In the genomic region with DNA sequence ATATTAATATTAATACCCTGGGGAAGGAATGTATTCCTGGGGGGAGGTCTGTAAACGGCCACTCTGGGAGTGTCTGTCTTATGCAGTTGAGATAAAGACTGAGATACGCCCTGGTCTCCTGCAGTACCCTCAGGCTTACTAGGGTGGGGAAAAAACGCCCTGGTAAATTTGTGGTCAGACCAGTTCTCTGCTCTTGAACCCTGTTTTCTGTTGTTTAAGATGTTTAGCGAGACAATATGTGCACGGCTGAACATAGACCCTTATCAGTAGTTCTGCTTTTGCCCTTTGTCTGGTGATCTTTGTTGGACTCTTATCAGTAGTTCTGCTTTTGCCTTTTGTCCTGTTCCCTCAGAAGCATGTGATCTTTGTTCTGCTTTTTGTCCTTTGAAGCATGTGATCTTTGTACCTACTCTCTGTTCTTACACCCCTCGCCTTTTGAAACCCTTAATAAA, we compare ENCODE assay signal across 13 cellular contexts. TPM values are rescaled to one million over a fixed set of nuclear protein-coding genes. Genes with fewer than 3 reads are reported as not detected.
"Had no signal": no experiment of that assay in that cellular context is flagged by ENCODE, and none has a peak within 500 bp of the region (broad histone marks: within the 10 kb centered on the region; RNA-seq: fewer than 3 reads in every experiment).

No MANE protein-coding gene starts in this region.

RNA-seq across cellular contexts. Expression of gene MAK, which starts 15.5 kb away (rescaled TPM):
- total RNA-seq: LHCN-M2, RPMI7951 had no signal

RNA-seq across cellular contexts. Expression of gene GCM2, which starts 28.0 kb away (rescaled TPM):
- total RNA-seq: activated CD4-positive, alpha-beta T cell treated with anti-CD3 and anti-CD28 coated beads, Interleukin-2, amount 10 ng/mL, durations not matched to agents 24 days and 14 days; activated CD8-positive, alpha-beta memory T cell treated with anti-CD3 and anti-CD28 coated beads for 36 hours; activated CD8-positive, alpha-beta T cell treated with anti-CD3 and anti-CD28 coated beads for 36 hours; activated naive CD8-positive, alpha-beta T cell treated with anti-CD3 and anti-CD28 coated beads for 36 hours; activated T-cell treated with anti-CD3 and anti-CD28 coated beads, Interleukin-2, amount 50 U/mL, for 72 hours; activated T-helper 17 cell treated with anti-CD3 and anti-CD28 coated beads, Interleukin-2, amount 50 U/mL, for 72 hours; aorta; cerebellum; LHCN-M2; RPMI7951; SK-MEL-5; T-helper 1 cell treated with Interleukin-12 subunit alpha and Interleukin-12 subunit beta and Interleukin-4 antibody, amounts not matched to agents 30 ng/mL and 1 ng/mL, for 36 hours; T-helper 2 cell treated with Interferon-gamma antibody and Interleukin-4, amounts not matched to agents 100 ng/mL and 5 ng/mL, for 36 hours had no signal
- polyA plus RNA-seq: aorta had no signal

RNA-seq across cellular contexts. Expression of gene SYCP2L, which starts 33.0 kb away (rescaled TPM):
- total RNA-seq: activated CD4-positive, alpha-beta T cell treated with anti-CD3 and anti-CD28 coated beads, Interleukin-2, amount 10 ng/mL, durations not matched to agents 24 days and 14 days; activated CD8-positive, alpha-beta memory T cell treated with anti-CD3 and anti-CD28 coated beads for 36 hours; activated naive CD8-positive, alpha-beta T cell treated with anti-CD3 and anti-CD28 coated beads for 36 hours; T-helper 1 cell treated with Interleukin-12 subunit alpha and Interleukin-12 subunit beta and Interleukin-4 antibody, amounts not matched to agents 30 ng/mL and 1 ng/mL, for 36 hours had no signal
